Comparison of ENCODE assay signal across 22 cellular contexts in the genomic region with DNA sequence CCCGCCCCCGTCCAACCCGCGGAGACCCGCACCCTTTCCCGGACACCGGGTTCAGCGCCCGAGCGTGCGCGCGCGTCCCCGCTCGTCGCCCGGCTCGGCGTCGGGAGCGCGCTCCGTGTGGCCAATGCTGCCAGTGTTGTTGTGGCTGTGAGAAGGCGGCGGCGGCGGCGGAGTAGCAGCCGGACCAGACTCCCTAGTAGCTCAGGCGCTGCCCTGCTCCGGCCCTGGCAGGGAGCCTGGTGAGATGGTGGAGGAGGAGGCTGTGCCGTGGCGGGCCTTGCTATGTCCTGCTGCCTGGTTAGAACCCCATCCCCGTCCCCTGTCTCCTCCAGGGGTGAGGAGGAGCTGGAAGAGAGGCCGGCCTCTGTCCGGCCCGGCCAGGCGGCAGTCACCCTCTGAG.
"Had no signal": no experiment of that assay in that cellular context is flagged by ENCODE, and none has a peak within 500 bp of the region (broad histone marks: within the 10 kb centered on the region; RNA-seq: fewer than 3 reads in every experiment).

No MANE protein-coding gene starts in this region.

- H3K36me3 ChIP-seq: left ventricle myocardium inferior, lower lobe of right lung, ovary, right atrium auricular region, stomach, uterus had no signal

- H3K4me3 ChIP-seq: hepatocyte, left ventricle myocardium inferior, lower lobe of right lung, ovary, right atrium auricular region, stomach, uterus had no signal

- H3K9me3 Mint-ChIP-seq: type B pancreatic cell had no signal

- H3K36me3 Mint-ChIP-seq: memory B cell, mesothelial cell of epicardium, type B pancreatic cell had no signal

- H3K27me3 Mint-ChIP-seq: memory B cell, type B pancreatic cell had no signal

- H3K4me3 Mint-ChIP-seq: endodermal cell, memory B cell, mesothelial cell of epicardium, natural killer cell, neural crest cell, type B pancreatic cell had no signal

- ATAC-seq: foreskin keratinocyte, left cardiac atrium, lower lobe of right lung, natural killer cell had no signal

- H3K27ac Mint-ChIP-seq: endodermal cell, memory B cell, mesothelial cell of epicardium, natural killer cell, type B pancreatic cell had no signal

- H3K4me1 Mint-ChIP-seq: endodermal cell, memory B cell, mesothelial cell of epicardium, natural killer cell, neural crest cell had no signal

- H3K9me3 ChIP-seq: lower lobe of right lung, ovary, right atrium auricular region, uterus had no signal

- H3K27ac ChIP-seq: foreskin keratinocyte, hepatocyte, left ventricle myocardium inferior, lower lobe of right lung, ovary, right atrium auricular region, stomach, uterus had no signal

- H2AFZ ChIP-seq: hepatocyte had no signal

- H3K4me1 ChIP-seq: foreskin keratinocyte, left ventricle myocardium inferior, lower lobe of right lung, right atrium auricular region, stomach, uterus had no signal

- H3K4me2 ChIP-seq: hepatocyte had no signal

- H3K27me3 ChIP-seq: foreskin keratinocyte, hepatocyte, ovary, right atrium auricular region, uterus had no signal

- DNase-seq: dermis blood vessel endothelial cell; endodermal cell; erythroblast; foreskin keratinocyte; kidney; left cardiac atrium; left ventricle myocardium inferior; lower lobe of right lung; natural killer cell; ovary; small intestine; stimulated activated CD4-positive, alpha-beta T cell treated with anti-CD3 and anti-CD28 coated beads, Interleukin-12 subunit alpha, Interleukin-12 subunit beta, amount 100 ng/mL, for 4 hours; stimulated activated naive CD4-positive, alpha-beta T cell; stomach; substantia nigra; uterus had no signal

- H3K79me2 ChIP-seq: hepatocyte had no signal
